22 cellular contexts compared by ENCODE assay signal in genomic region chr6:25028346-25028745, GRCh38.
A peak's percentile ranks its signal among the peaks of the same experiment; 100 is the strongest.
DNase-seq lines count a peak whose midpoint lies in the region; ATAC-seq and TF ChIP-seq lines count a peak whose summit lies in the region.
"Had no signal": no experiment of that assay in that cellular context is flagged by ENCODE, and none has a peak within 500 bp of the region (broad histone marks: within the 10 kb centered on the region; RNA-seq: fewer than 3 reads in every experiment).

No MANE protein-coding gene starts in this region.

- ATAC-seq in natural killer cell (no peak), GM21737 (IDR thresholded peaks at IDR 0.05; ENCODE audit: unreplicated experiment) (no peak)
- ATAC-seq: gastrocnemius medialis had no signal

- TF ChIP-seq CTCF in natural killer cell (IDR thresholded peaks at IDR 0.05): no peak

- peak overlapping the region; percentile 94 for H3K27ac Mint-ChIP-seq in activated T-cell treated with anti-CD3 and anti-CD28 coated beads, Interleukin-2, amount 50 U/mL, for 24 hours
- H3K27ac Mint-ChIP-seq in natural killer cell: peak overlapping the region; percentile 31 to 62
- H3K27ac Mint-ChIP-seq: neural progenitor cell, progenitor cell of endocrine pancreas had no signal

- peaks cover 66% of the 10 kb centered on the region for H3K4me1 Mint-ChIP-seq in activated T-cell treated with anti-CD3 and anti-CD28 coated beads, Interleukin-2, amount 50 U/mL, for 24 hours (ENCODE audit: low read depth)
- H3K4me1 Mint-ChIP-seq in natural killer cell: peaks cover 21 to 28% of the 10 kb centered on the region in 2 donors

- H3K9me3 Mint-ChIP-seq in activated T-cell treated with anti-CD3 and anti-CD28 coated beads, Interleukin-2, amount 50 U/mL, for 24 hours: no peaks in the 10 kb centered on the region
- no peaks in the 10 kb centered on the region for H3K9me3 Mint-ChIP-seq in natural killer cell
- H3K9me3 Mint-ChIP-seq: activated naive CD8-positive, alpha-beta T cell treated with anti-CD3 and anti-CD28 coated beads for 36 hours; neural progenitor cell had no signal

- no peaks in the 10 kb centered on the region for H3K27me3 Mint-ChIP-seq in activated T-cell treated with anti-CD3 and anti-CD28 coated beads, Interleukin-2, amount 50 U/mL, for 24 hours
- H3K27me3 Mint-ChIP-seq in natural killer cell (ENCODE audit: low read depth in 2 of 2): no peaks in the 10 kb centered on the region
- H3K27me3 Mint-ChIP-seq: activated naive CD8-positive, alpha-beta T cell treated with anti-CD3 and anti-CD28 coated beads for 36 hours; progenitor cell of endocrine pancreas had no signal

- peak overlapping the region; percentile 71 for H3K4me3 Mint-ChIP-seq in activated T-cell treated with anti-CD3 and anti-CD28 coated beads, Interleukin-2, amount 50 U/mL, for 24 hours
- no peak overlapping the region for H3K4me3 Mint-ChIP-seq in natural killer cell
- H3K4me3 Mint-ChIP-seq: neural progenitor cell had no signal

- intact Hi-C loops in natural killer cell (cut with micrococcal nuclease): no loop called here

- no peak for DNase-seq in activated T-cell treated with anti-CD3 and anti-CD28 coated beads, Interleukin-2, amount 50 U/mL, for 24 hours
- no peak for DNase-seq in activated T-cell treated with anti-CD3 and anti-CD28 coated beads for 4 hours
- DNase-seq in COR-L47 (lab: John Stamatoyannopoulos, UW): peak; percentile 15
- peak; percentile 50 for DNase-seq in RPMI8226
- no peak for DNase-seq in natural killer cell
- DNase-seq in SKM-1 (lab: John Stamatoyannopoulos, UW; ENCODE audit: unreplicated experiment): no peak
- DNase-seq in NCI-H128 (lab: John Stamatoyannopoulos, UW; ENCODE audit: unreplicated experiment): no peak
- DNase-seq: activated CD4-positive, alpha-beta T cell treated with anti-CD3 and anti-CD28 coated beads for 1 hour; activated naive CD8-positive, alpha-beta T cell treated with anti-CD3 and anti-CD28 coated beads for 36 hours; gastrocnemius medialis; hippocampal formation; IMR-90; NCI-H1436 treated with DMSO at 0.1 percent for 48 hours; NCI-H2171; NCI-H526 treated with DMSO at 0.1 percent for 48 hours; Right ventricle myocardium superior; substantia nigra; SW 1271; uterus had no signal

- H3K36me3 Mint-ChIP-seq in activated T-cell treated with anti-CD3 and anti-CD28 coated beads, Interleukin-2, amount 50 U/mL, for 24 hours (ENCODE audit: low read depth): peaks cover 5% of the 10 kb centered on the region
- H3K36me3 Mint-ChIP-seq in natural killer cell: no peaks in the 10 kb centered on the region
- H3K36me3 Mint-ChIP-seq: activated naive CD8-positive, alpha-beta T cell treated with anti-CD3 and anti-CD28 coated beads for 36 hours; neural progenitor cell had no signal

Comparison
In these comparisons a context has a peak if more than half of its experiments do, and no peak if none do; other contexts are left out.
1. DNase-seq: peak in COR-L47 (single experiment) and RPMI8226 (single experiment); none in activated T-cell treated with anti-CD3 and anti-CD28 coated beads, Interleukin-2, amount 50 U/mL, for 24 hours (single experiment), activated T-cell treated with anti-CD3 and anti-CD28 coated beads for 4 hours (single experiment), natural killer cell (single experiment), SKM-1 (single experiment) and NCI-H128 (single experiment).